21 cellular contexts compared by ENCODE assay signal in genomic region chr3:81245505-81245904, GRCh38.
DNase-seq lines count a peak whose midpoint lies in the region; ATAC-seq and TF ChIP-seq lines count a peak whose summit lies in the region.
"Had no signal": no experiment of that assay in that cellular context is flagged by ENCODE, and none has a peak within 500 bp of the region (broad histone marks: within the 10 kb centered on the region; RNA-seq: fewer than 3 reads in every experiment).

No MANE protein-coding gene starts in this region.

- in situ Hi-C loops in GM23248 (cut with MboI) = no loop called here

- no peak overlapping the region for H3K27ac ChIP-seq in GM23248
- H3K27ac ChIP-seq in subcutaneous abdominal adipose tissue (ENCODE audit: low read depth, low read length) = peak overlapping the region; percentile 21
- no peak overlapping the region for H3K27ac ChIP-seq in PC-3 (ENCODE audit: low read length)
- H3K27ac ChIP-seq: PC-9 had no signal

- DNase-seq in GM23248 (peak; percentile 39), choroid plexus epithelial cell (ENCODE audit: low read depth) (peak; percentile 8), inferior parietal cortex (ENCODE audit: extremely low spot score) (peak; percentile 60), globus pallidus (ENCODE audit: low spot score) (no peak), AG08395 (ENCODE audit: low spot score) (no peak), PC-3 (no peak)
- DNase-seq in naive thymus-derived CD8-positive, alpha-beta T cell = no peak
- DNase-seq: CD4-positive, CD25-positive, alpha-beta regulatory T cell; EL; GF-D8; H7; Karpas-422; NCI-H1417; NCI-H1694 treated with DMSO at 0.1 percent for 48 hours; NCI-H2081 treated with DMSO at 0.1 percent for 48 hours; NCI-H2171 treated with DMSO at 0.1 percent for 48 hours; NCI-H524 treated with DMSO at 0.1 percent for 48 hours; PC-9; RPMI8226; SHP77 had no signal

- intact Hi-C loops in PC-3 (cut with micrococcal nuclease) = loop anchor here (10.0 kb wide), 2 partner anchors 89 to 1721 kb away; no protein-coding TSS in a partner anchor

- BruUV-seq in PC-3 (replicated peaks; lab: Mats Ljungman, UMichigan) = no TSS peak

- TF ChIP-seq CTCF in choroid plexus epithelial cell (conservative IDR thresholded peaks at IDR 0.05; ENCODE audit: low read depth, low read length) (no peak), PC-3 (conservative IDR thresholded peaks at IDR 0.05; ENCODE audit: low read depth, low read length) (no peak)

- no peaks in the 10 kb centered on the region for H3K4me1 Mint-ChIP-seq in naive thymus-derived CD8-positive, alpha-beta T cell
- H3K4me1 Mint-ChIP-seq: CD4-positive, CD25-positive, alpha-beta regulatory T cell had no signal

- no peaks in the 10 kb centered on the region for H4K20me1 ChIP-seq in GM23248 (ENCODE audit: insufficient read depth)
- H4K20me1 ChIP-seq in PC-3 (ENCODE audit: low read length) = no peaks in the 10 kb centered on the region

- 9 to 11% methylated on average over 3 of the region's 3 CpGs for WGBS in GM23248 (ENCODE audit: low coverage in 1 of 2, low lambda C conversion rate in 2 of 2, missing lambda C conversion rate in 2 of 2), 2 experiments

- H2AFZ ChIP-seq in GM23248 (peak overlapping the region; percentile 58), PC-3 (ENCODE audit: low read length) (no peak overlapping the region)
- H2AFZ ChIP-seq: PC-9 had no signal

- H3K9me3 ChIP-seq in GM23248 (ENCODE audit: low read depth) (no peaks in the 10 kb centered on the region), subcutaneous abdominal adipose tissue (ENCODE audit: control insufficient read depth in 5 of 5, low read length in 5 of 5) (no peaks in the 10 kb centered on the region), PC-3 (ENCODE audit: low read length) (no peaks in the 10 kb centered on the region)

- H3K4me1 ChIP-seq in GM23248 (ENCODE audit: insufficient read depth) (peaks cover 26% of the 10 kb centered on the region), subcutaneous abdominal adipose tissue (ENCODE audit: control insufficient read depth in 5 of 5, insufficient read depth in 5 of 5, low read length in 5 of 5) (peaks cover 0 to 13% (median 10%) of the 10 kb centered on the region in 5 donors), PC-3 (ENCODE audit: insufficient read depth, low read length) (peaks cover 19% of the 10 kb centered on the region)

- peaks cover 0 to 2% (median 0%) of the 10 kb centered on the region in 3 donors for H3K36me3 Mint-ChIP-seq in naive thymus-derived CD8-positive, alpha-beta T cell
- H3K36me3 Mint-ChIP-seq: CD4-positive, CD25-positive, alpha-beta regulatory T cell had no signal

- H3F3A ChIP-seq in GM23248 (ENCODE audit: insufficient read depth) (peaks cover 14% of the 10 kb centered on the region), PC-3 (ENCODE audit: low read length, unreplicated experiment) (no peaks in the 10 kb centered on the region)

- no peak for ATAC-seq in naive thymus-derived CD8-positive, alpha-beta T cell
- ATAC-seq in PC-3 = no peak

- H3K9me3 Mint-ChIP-seq in naive thymus-derived CD8-positive, alpha-beta T cell = peaks cover 0 to 3% (median 0%) of the 10 kb centered on the region in 9 donors

- H3K27me3 ChIP-seq in GM23248 (replicated peaks; ENCODE audit: insufficient read depth) (no peaks in the 10 kb centered on the region), subcutaneous abdominal adipose tissue (ENCODE audit: control insufficient read depth in 5 of 5, insufficient read depth in 4 of 5, low read length in 5 of 5) (no peaks in the 10 kb centered on the region), PC-3 (ENCODE audit: low read length) (no peaks in the 10 kb centered on the region)

- CTCF ChIA-PET in PC-3 (lab: Charles Lee) = no interaction called here

- H3K27me3 Mint-ChIP-seq in naive thymus-derived CD8-positive, alpha-beta T cell = peaks cover 0 to 1% (median 0%) of the 10 kb centered on the region in 5 donors
- H3K27me3 Mint-ChIP-seq: CD4-positive, CD25-positive, alpha-beta regulatory T cell had no signal

- no peak overlapping the region for H3K27ac Mint-ChIP-seq in naive thymus-derived CD8-positive, alpha-beta T cell
- H3K27ac Mint-ChIP-seq: CD4-positive, CD25-positive, alpha-beta regulatory T cell had no signal

- H3K4me2 ChIP-seq in GM23248 (ENCODE audit: unreplicated experiment) (peak overlapping the region; percentile 33), PC-3 (ENCODE audit: low read length) (no peak overlapping the region)
- H3K4me2 ChIP-seq: PC-9 had no signal

- H3K79me2 ChIP-seq in GM23248 (ENCODE audit: insufficient read depth) (no peaks in the 10 kb centered on the region), PC-3 (ENCODE audit: low read length) (no peaks in the 10 kb centered on the region)

- H3K9ac ChIP-seq in GM23248 = no peak overlapping the region
- H3K9ac ChIP-seq in subcutaneous abdominal adipose tissue (ENCODE audit: low read length in 5 of 5) = peak overlapping the region in 2 of 5 donors; percentile 24 to 32
- H3K9ac ChIP-seq in PC-3 (ENCODE audit: low read length) = no peak overlapping the region

- H3K4me3 ChIP-seq in GM23248 (no peak overlapping the region), choroid plexus epithelial cell (ENCODE audit: low read depth, low read length) (no peak overlapping the region), subcutaneous abdominal adipose tissue (ENCODE audit: low read depth in 1 of 5, low read length in 5 of 5) (no peak overlapping the region), PC-3 (ENCODE audit: low read length) (no peak overlapping the region)
- H3K4me3 ChIP-seq: PC-9 had no signal

- H3K36me3 ChIP-seq in GM23248 (ENCODE audit: low read depth) (no peaks in the 10 kb centered on the region), subcutaneous abdominal adipose tissue (ENCODE audit: control insufficient read depth in 5 of 5, insufficient read depth in 5 of 5, low read length in 5 of 5) (peaks cover 0 to under 1% (median 0%) of the 10 kb centered on the region in 5 donors), PC-3 (ENCODE audit: low read depth, low read length) (no peaks in the 10 kb centered on the region)

- POLR2A ChIA-PET in naive thymus-derived CD8-positive, alpha-beta T cell (lab: Charles Lee) = no interaction called here
- POLR2A ChIA-PET in PC-3 (lab: Charles Lee; ENCODE audit: unreplicated experiment) = no interaction called here

- H3K4me3 Mint-ChIP-seq in naive thymus-derived CD8-positive, alpha-beta T cell = no peak overlapping the region
- H3K4me3 Mint-ChIP-seq: CD4-positive, CD25-positive, alpha-beta regulatory T cell had no signal

- no peaks in the 10 kb centered on the region for H3K9me2 ChIP-seq in GM23248 (ENCODE audit: insufficient read depth)
- no peaks in the 10 kb centered on the region for H3K9me2 ChIP-seq in PC-3 (replicated peaks; ENCODE audit: low read length)

Comparison
In these comparisons a context has a peak if more than half of its experiments do, and no peak if none do; other contexts are left out.
1. DNase-seq: peak in GM23248 (single experiment), choroid plexus epithelial cell (single experiment) and inferior parietal cortex (single experiment); none in naive thymus-derived CD8-positive, alpha-beta T cell (0 of 10), globus pallidus (single experiment), AG08395 (single experiment) and PC-3 (single experiment).